In the genomic region with DNA sequence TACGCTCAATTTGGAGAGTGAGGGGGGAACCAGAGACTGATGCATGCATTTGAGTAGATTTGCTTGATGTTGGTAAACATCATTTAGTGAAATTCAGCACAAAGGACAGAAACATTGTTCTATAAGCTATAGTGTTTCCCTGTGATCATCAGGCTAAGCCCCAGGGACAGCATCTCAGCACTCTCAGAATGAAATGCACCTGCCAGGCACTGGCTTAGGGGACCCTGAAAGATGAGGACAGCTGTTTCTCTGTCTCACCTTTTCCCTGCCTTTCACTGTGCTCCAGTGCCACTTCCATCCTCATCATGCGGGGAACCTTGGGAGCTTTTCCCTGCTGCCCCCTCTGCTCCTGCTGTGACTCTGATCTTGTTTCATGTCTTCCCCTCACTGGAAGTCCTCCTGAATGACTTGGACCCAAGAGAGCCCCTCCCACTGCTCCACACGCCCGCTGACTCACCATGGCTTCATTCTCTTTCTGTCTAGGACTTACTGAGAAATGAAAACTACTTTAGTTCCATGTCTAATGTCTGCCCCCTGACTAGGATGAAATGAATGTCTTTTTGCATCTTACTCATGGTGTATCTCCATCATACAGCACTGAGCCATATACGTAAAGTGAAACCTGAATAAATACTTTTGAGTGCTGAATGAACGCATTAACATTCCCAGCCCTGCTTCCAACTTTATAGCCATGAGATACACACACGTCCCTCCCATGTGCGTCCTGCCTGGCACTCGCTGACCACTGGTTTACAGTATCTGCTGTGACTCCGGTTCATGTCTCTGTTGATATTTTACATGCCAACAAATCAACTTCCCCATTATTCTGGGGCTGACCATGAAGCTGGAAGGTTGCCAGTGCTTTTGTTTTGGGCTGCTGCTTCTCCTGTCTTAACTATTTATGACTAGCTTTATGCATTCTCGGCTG, we compare ENCODE assay signal across 12 cellular contexts.
DNase-seq lines count a peak whose midpoint lies in the region; ATAC-seq and TF ChIP-seq lines count a peak whose summit lies in the region.
"Had no signal": no experiment of that assay in that cellular context is flagged by ENCODE, and none has a peak within 500 bp of the region (broad histone marks: within the 10 kb centered on the region; RNA-seq: fewer than 3 reads in every experiment).

No MANE protein-coding gene starts in this region.

- H4K8ac ChIP-seq in mesenchymal stem cell (ENCODE audit: low read length), result no peak overlapping the region

- H4K91ac ChIP-seq in mesenchymal stem cell (ENCODE audit: low read length), result no peak overlapping the region

- peak overlapping the region; percentile 56 for H3K27ac ChIP-seq in foreskin keratinocyte
- H3K27ac ChIP-seq in mesenchymal stem cell (ENCODE audit: low read length, poor library complexity, severe bottlenecking), result no peak overlapping the region
- H3K27ac ChIP-seq: psoas muscle had no signal

- H3K18ac ChIP-seq in mesenchymal stem cell (ENCODE audit: low read depth in 1 of 2, low read length in 2 of 2), result no peak overlapping the region

- peak; percentile 90 for ATAC-seq in foreskin keratinocyte
- ATAC-seq in HG03159 (IDR thresholded peaks at IDR 0.05; ENCODE audit: unreplicated experiment), result no peak
- ATAC-seq: GM12878 had no signal

- peaks cover 2% of the 10 kb centered on the region for H3K4me1 Mint-ChIP-seq in CD14-positive monocyte
- H3K4me1 Mint-ChIP-seq: activated naive CD8-positive, alpha-beta T cell treated with anti-CD3 and anti-CD28 coated beads for 36 hours; B cell had no signal

- no peaks in the 10 kb centered on the region for H3K36me3 Mint-ChIP-seq in CD14-positive monocyte
- H3K36me3 Mint-ChIP-seq: activated naive CD8-positive, alpha-beta T cell treated with anti-CD3 and anti-CD28 coated beads for 36 hours had no signal

- no peaks in the 10 kb centered on the region for H3K9me3 ChIP-seq in mesenchymal stem cell (ENCODE audit: control insufficient read depth, low read length)
- H3K9me3 ChIP-seq: psoas muscle had no signal

- intact Hi-C loops in CD14-positive monocyte (cut with micrococcal nuclease), result no loop called here

- TF ChIP-seq CTCF in foreskin keratinocyte (conservative IDR thresholded peaks at IDR 0.05) (no peak), CD14-positive monocyte (IDR thresholded peaks at IDR 0.05) (no peak)

- 76% methylated on average over 11 of the region's 11 CpGs for WGBS in mesenchymal stem cell

- H3K36me3 ChIP-seq in mesenchymal stem cell (ENCODE audit: control insufficient read depth in 1 of 2, insufficient read depth in 2 of 2, low read depth in 1 of 2, low read length in 2 of 2), result no peaks in the 10 kb centered on the region

- no peak overlapping the region for H2BK15ac ChIP-seq in mesenchymal stem cell (ENCODE audit: low read depth, poor library complexity, severe bottlenecking)

- no peak overlapping the region for H3K14ac ChIP-seq in mesenchymal stem cell (ENCODE audit: low read length in 2 of 2)

- peak overlapping the region in 1 of 2 donors; percentile 17 for H3K4me3 Mint-ChIP-seq in CD14-positive monocyte
- H3K4me3 Mint-ChIP-seq: activated naive CD8-positive, alpha-beta T cell treated with anti-CD3 and anti-CD28 coated beads for 36 hours; B cell had no signal

- H3K9ac ChIP-seq in mesenchymal stem cell (ENCODE audit: low read length), result no peak overlapping the region

- H3K4me1 ChIP-seq in foreskin keratinocyte, result no peaks in the 10 kb centered on the region
- no peaks in the 10 kb centered on the region for H3K4me1 ChIP-seq in mesenchymal stem cell (ENCODE audit: control insufficient read depth, insufficient read depth, low read depth, low read length)
- H3K4me1 ChIP-seq: psoas muscle had no signal

- no peak overlapping the region for H2BK12ac ChIP-seq in mesenchymal stem cell (ENCODE audit: low read length in 2 of 2)

- no peak overlapping the region for H3K4ac ChIP-seq in mesenchymal stem cell (ENCODE audit: low read depth in 1 of 2, low read length in 2 of 2)

- peaks cover 0 to 3% (median 0%) of the 10 kb centered on the region in 7 donors for H3K9me3 Mint-ChIP-seq in CD14-positive monocyte
- H3K9me3 Mint-ChIP-seq: activated naive CD8-positive, alpha-beta T cell treated with anti-CD3 and anti-CD28 coated beads for 36 hours had no signal

- H3K27ac Mint-ChIP-seq in CD14-positive monocyte, result no peak overlapping the region
- H3K27ac Mint-ChIP-seq: activated naive CD8-positive, alpha-beta T cell treated with anti-CD3 and anti-CD28 coated beads for 36 hours; B cell had no signal

- no peak overlapping the region for H2BK5ac ChIP-seq in mesenchymal stem cell (ENCODE audit: low read depth, low read length, poor library complexity, severe bottlenecking)

- H3K4me3 ChIP-seq in mesenchymal stem cell (ENCODE audit: insufficient read depth in 1 of 2, low read depth in 1 of 2, low read length in 2 of 2), result no peak overlapping the region
- H3K4me3 ChIP-seq: GM12878, psoas muscle had no signal

- H3K27me3 ChIP-seq in foreskin keratinocyte (no peaks in the 10 kb centered on the region), mesenchymal stem cell (ENCODE audit: control insufficient read depth in 1 of 2, insufficient read depth in 1 of 2, low read length in 2 of 2) (no peaks in the 10 kb centered on the region)

- DNase-seq in ACHN, result peak; percentile 41
- peak; percentile 57 for DNase-seq in LoVo (ENCODE audit: low spot score)
- DNase-seq in RKO (ENCODE audit: low spot score), result peak; percentile 71
- peak; percentile 71 to 88 for DNase-seq in foreskin keratinocyte
- no peak for DNase-seq in mesenchymal stem cell
- DNase-seq in CD14-positive monocyte (ENCODE audit: low spot score), result no peak
- DNase-seq in T-helper 2 cell, result no peak
- DNase-seq: activated naive CD8-positive, alpha-beta T cell treated with anti-CD3 and anti-CD28 coated beads for 36 hours had no signal

- H3K4me2 ChIP-seq in mesenchymal stem cell (ENCODE audit: low read length, poor library complexity, severe bottlenecking), result no peak overlapping the region

- no peak overlapping the region for H3K23ac ChIP-seq in mesenchymal stem cell (ENCODE audit: low read length in 2 of 2)

- in situ Hi-C loops in ACHN (cut with HindIII; ENCODE audit: low pct_ligation_motif_present, low pct_unique_long_range_greater_than_20kb, low sequenced_read_pairs), result no loop called here

- H2AFZ ChIP-seq in mesenchymal stem cell (ENCODE audit: low read depth, low read length), result no peak overlapping the region

- H3K27me3 Mint-ChIP-seq in CD14-positive monocyte (ENCODE audit: low read depth in 3 of 3), result peaks cover 0 to 3% (median 3%) of the 10 kb centered on the region in 3 donors
- H3K27me3 Mint-ChIP-seq: B cell had no signal

- H2BK120ac ChIP-seq in mesenchymal stem cell (ENCODE audit: low read depth, low read length), result no peak overlapping the region

- no peak overlapping the region for H2AK5ac ChIP-seq in mesenchymal stem cell (ENCODE audit: low read length, severe bottlenecking)

- H3K79me1 ChIP-seq in mesenchymal stem cell (replicated peaks; ENCODE audit: low read length, poor library complexity, severe bottlenecking), result no peaks in the 10 kb centered on the region

Comparison
In these comparisons a context has a peak if more than half of its experiments do, and no peak if none do; other contexts are left out.
1. DNase-seq: peak in ACHN (single experiment), LoVo (single experiment), RKO (single experiment) and foreskin keratinocyte (2 of 2); none in mesenchymal stem cell (single experiment), CD14-positive monocyte (single experiment) and T-helper 2 cell (0 of 5).